In the genomic region with DNA sequence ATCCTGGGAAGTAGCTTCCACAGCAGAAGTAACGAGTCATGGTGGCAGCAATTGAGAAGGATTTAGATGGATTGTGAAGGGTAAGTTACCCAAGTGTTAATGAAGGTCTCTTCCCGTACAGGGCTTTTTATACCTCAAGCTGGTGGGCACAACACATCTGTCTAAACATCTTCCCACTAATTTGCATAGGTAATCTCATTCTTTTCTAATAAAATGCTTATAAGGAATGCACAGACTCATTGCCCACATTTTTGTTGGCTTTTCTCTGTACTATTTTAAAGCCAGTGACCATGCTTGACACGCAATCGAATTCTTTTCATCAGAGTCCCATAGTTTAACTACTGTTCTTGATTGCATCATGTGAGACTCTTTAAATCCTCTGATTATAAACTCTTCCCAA, we compare ENCODE assay signal across 20 cellular contexts.
"Had no signal": no experiment of that assay in that cellular context is flagged by ENCODE, and none has a peak within 500 bp of the region (broad histone marks: within the 10 kb centered on the region; RNA-seq: fewer than 3 reads in every experiment).

KRTAP7-1 (minus strand) TSS at position 101 of the 400 bp plus-strand sequence; CDS start at position 40, 61 bp downstream.

- ATAC-seq: effector memory CD8-positive, alpha-beta T cell; esophagus mucosa; foreskin keratinocyte; gastrocnemius medialis; gastroesophageal sphincter; heart left ventricle; heart right ventricle had no signal

- DNase-seq: colonic mucosa; cortex of kidney; dermis blood vessel endothelial cell; dorsolateral prefrontal cortex; effector CD4-positive, alpha-beta T cell; effector CD8-positive, alpha-beta T cell; effector memory CD4-positive, alpha-beta T cell; effector memory CD8-positive, alpha-beta T cell; endodermal cell; erythroblast; esophagus squamous epithelium; foreskin fibroblast; foreskin keratinocyte; gastrocnemius medialis; glutamatergic neuron; head of caudate nucleus; heart left ventricle; heart right ventricle had no signal
